Comparison of ENCODE assay signal across 8 cellular contexts in the genomic region with DNA sequence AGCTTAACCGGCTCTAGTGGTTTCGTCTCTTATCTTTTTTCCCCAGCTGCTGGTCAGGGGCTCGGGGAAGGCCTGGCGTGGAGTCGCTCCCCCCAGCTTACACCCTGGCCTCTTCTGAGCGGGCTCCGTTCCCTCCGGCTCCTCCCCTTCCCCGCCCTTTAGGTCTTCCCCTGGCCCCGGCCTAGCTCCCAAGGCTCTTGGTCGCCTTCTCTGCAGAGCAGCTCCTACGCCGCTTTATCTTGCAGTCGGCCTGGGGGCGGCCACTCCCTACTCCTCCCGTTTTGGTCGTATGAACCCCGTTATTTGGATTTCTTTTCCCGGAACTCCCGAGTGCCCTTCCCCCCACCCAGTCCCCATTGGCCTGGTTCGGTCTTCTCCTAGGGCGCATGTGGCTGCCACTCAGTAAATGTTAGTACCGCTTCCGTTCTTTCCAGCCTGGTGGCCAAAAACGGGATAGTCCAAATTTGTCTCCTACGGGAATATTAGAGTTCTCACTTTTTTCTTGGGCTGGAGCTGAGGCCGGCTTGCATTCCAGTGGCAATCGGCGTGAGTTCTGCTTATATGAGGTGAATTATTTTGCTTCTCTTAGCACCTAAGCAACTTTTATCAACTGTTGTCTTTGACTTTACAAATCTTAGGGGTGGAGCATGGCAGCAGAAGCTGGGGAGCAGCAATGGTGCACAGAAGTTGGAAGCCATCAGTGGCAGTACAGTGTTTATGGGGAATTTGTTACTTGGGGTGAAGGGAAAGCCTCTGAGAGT. TPM values are rescaled to one million over a fixed set of nuclear protein-coding genes. Genes with fewer than 3 reads are reported as not detected.
A peak's percentile ranks its signal among the peaks of the same experiment; 100 is the strongest.
DNase-seq lines count a peak whose midpoint lies in the region; ATAC-seq and TF ChIP-seq lines count a peak whose summit lies in the region.

No MANE protein-coding gene starts in this region.

- peaks cover 22% of the 10 kb centered on the region for H3K4me1 Mint-ChIP-seq in endodermal cell

- ATAC-seq in GM18873 (IDR thresholded peaks at IDR 0.05; ENCODE audit: low FRiP score, unreplicated experiment) = peak; percentile 32
- peak; percentile 48 for ATAC-seq in HG03066 (IDR thresholded peaks at IDR 0.05; ENCODE audit: low read depth, unreplicated experiment)
- ATAC-seq in upper lobe of left lung (ENCODE audit: low FRiP score in 2 of 2) = peak; percentile 87 to 89

- TF ChIP-seq POLR2A in upper lobe of left lung (IDR thresholded peaks at IDR 0.05) = no peak

- peak overlapping the region; percentile 98 for H3K27ac Mint-ChIP-seq in endodermal cell

- peaks cover 33% of the 10 kb centered on the region for H3K36me3 ChIP-seq in endodermal cell (ENCODE audit: control insufficient read depth, insufficient read depth, low read length)
- peaks cover 0 to 26% (median 10%) of the 10 kb centered on the region in 4 donors for H3K36me3 ChIP-seq in upper lobe of left lung

- H3K9ac ChIP-seq in endodermal cell (ENCODE audit: extremely low read depth, low read length, poor library complexity, severe bottlenecking) = peak overlapping the region; percentile 97

- H3K27me3 Mint-ChIP-seq in endodermal cell (ENCODE audit: insufficient read depth) = no peaks in the 10 kb centered on the region

- H3K4me3 Mint-ChIP-seq in endodermal cell = peak overlapping the region; percentile 98

- WGBS in endodermal cell (ENCODE audit: insufficient coverage in 1 of 2, insufficient read length in 1 of 2), 2 experiments = 0% methylated on average over 27 to 29 of the region's 29 CpGs
- 0 to 1% methylated on average over 28 to 29 of the region's 29 CpGs for WGBS in upper lobe of left lung, 2 donors

- peak; percentile 73 for TF ChIP-seq CTCF in endodermal cell (conservative IDR thresholded peaks at IDR 0.05)
- peak in 5 of 6 experiments; percentile 41 to 73 (median 59) for TF ChIP-seq CTCF in upper lobe of left lung (IDR thresholded peaks at IDR 0.05)

- H3K9me3 ChIP-seq in endodermal cell (ENCODE audit: control insufficient read depth, low read length) = no peaks in the 10 kb centered on the region
- no peaks in the 10 kb centered on the region for H3K9me3 ChIP-seq in mononuclear cell (ENCODE audit: low read depth, low read length)
- H3K9me3 ChIP-seq in upper lobe of left lung = no peaks in the 10 kb centered on the region

- no peaks in the 10 kb centered on the region for H3K4me1 ChIP-seq in endodermal cell (ENCODE audit: control insufficient read depth, insufficient read depth, low read length)
- peaks cover 36% of the 10 kb centered on the region for H3K4me1 ChIP-seq in mononuclear cell (ENCODE audit: insufficient read depth, low read length)
- peaks cover 29 to 43% (median 31%) of the 10 kb centered on the region in 4 donors for H3K4me1 ChIP-seq in upper lobe of left lung

- peaks cover 32% of the 10 kb centered on the region for H3K36me3 Mint-ChIP-seq in endodermal cell (ENCODE audit: low read depth)

- H3K4me3 ChIP-seq in endodermal cell (ENCODE audit: low read length) = peak overlapping the region; percentile 99
- peak overlapping the region; percentile 86 for H3K4me3 ChIP-seq in mononuclear cell (ENCODE audit: low read length)
- H3K4me3 ChIP-seq in upper lobe of left lung = peak overlapping the region; percentile 59 to 69 (median 64)

- TF ChIP-seq EP300 in upper lobe of left lung (IDR thresholded peaks at IDR 0.05) = peak in 2 of 4 donors; percentile 13 to 49

- DNase-seq in CD1c-positive myeloid dendritic cell (ENCODE audit: extremely low spot score) = peak; percentile 87
- DNase-seq in NCI-H2029 (lab: John Stamatoyannopoulos, UW) = peak; percentile 68
- peak; percentile 71 for DNase-seq in T-helper 9 cell
- peak; percentile 93 for DNase-seq in endodermal cell
- DNase-seq in upper lobe of left lung = peak in 1 of 2 donors; percentile 82

- H3K27ac ChIP-seq in endodermal cell (ENCODE audit: low read depth, low read length) (peak overlapping the region; percentile 95), upper lobe of left lung (peak overlapping the region; percentile 91 to 96 (median 94))

- H3K9me3 Mint-ChIP-seq in endodermal cell = no peaks in the 10 kb centered on the region

- H3K27me3 ChIP-seq in endodermal cell (ENCODE audit: control insufficient read depth, insufficient read depth, low read length, poor library complexity, severe bottlenecking) (no peaks in the 10 kb centered on the region), mononuclear cell (ENCODE audit: insufficient read depth, low read length) (no peaks in the 10 kb centered on the region), upper lobe of left lung (no peaks in the 10 kb centered on the region)

RNA-seq across cellular contexts. Expression of gene THRAP3, which starts 0.5 kb away (rescaled TPM):
- total RNA-seq in endodermal cell (100 to 1,000 TPM; 145 to 165 TPM), mononuclear cell (82.9 TPM), upper lobe of left lung (10 to 100 TPM; 55.0 to 91.1 (median 84.0) TPM)
- 110 TPM for polyA plus RNA-seq in endodermal cell (2013, experiment 1 of 2)
- 105 TPM for polyA plus RNA-seq in endodermal cell (2013, experiment 2 of 2)

Comparison
In these comparisons a context has a peak if more than half of its experiments do, and no peak if none do; other contexts are left out.
1. ATAC-seq: peak in every context shown above with its lines; median percentile 88 in upper lobe of left lung; 48 in HG03066; 32 in GM18873.